26 cellular contexts compared by ENCODE assay signal in genomic region chr9:110133059-110133458, GRCh38.
DNase-seq lines count a peak whose midpoint lies in the region; ATAC-seq, FAIRE-seq and TF ChIP-seq lines count a peak whose summit lies in the region.
"Had no signal": no experiment of that assay in that cellular context is flagged by ENCODE, and none has a peak within 500 bp of the region (broad histone marks: within the 10 kb centered on the region; RNA-seq: fewer than 3 reads in every experiment).

No MANE protein-coding gene starts in this region.

- intact Hi-C loops in OCI-LY7 (cut with micrococcal nuclease; ENCODE audit: unreplicated experiment) (no loop called here), mammary epithelial cell (cut with micrococcal nuclease) (no loop called here)

- no peak for TF ChIP-seq POLR2A in A549 (IDR thresholded peaks at IDR 0.05; ENCODE audit: low read length)

- no peaks in the 10 kb centered on the region for H3K27me3 Mint-ChIP-seq in naive B cell
- H3K27me3 Mint-ChIP-seq: stimulated activated naive CD8-positive, alpha-beta T cell treated with anti-CD3 and anti-CD28 coated beads, Interleukin-15, Interleukin-2, amounts not matched to agents 100 ng/mL and 50 ng/mL, for 24 hours had no signal

- H3K36me3 ChIP-seq in OCI-LY7 (ENCODE audit: insufficient read depth, low read length) = peaks cover 47% of the 10 kb centered on the region
- peaks cover 10% of the 10 kb centered on the region for H3K36me3 ChIP-seq in mammary epithelial cell (ENCODE audit: insufficient read depth, low read length)
- H3K36me3 ChIP-seq: neutrophil had no signal

- POLR2A ChIA-PET in A549 (lab: Yijun Ruan, JAX) (no interaction called here), OCI-LY7 (lab: Charles Lee) (interaction anchor here (0.7 to 9.9 kb wide), 9 partner anchors 11 to 225 kb away, joined by 3 to 133 read pairs (median 9); no protein-coding TSS in a partner anchor)

- FAIRE-seq in A549 (lab: Jason Lieb, UNC) = no peak
- FAIRE-seq: A204.1, bronchial epithelial cell, GM12878, GM19239, HTR-8/SVneo had no signal

- H3K9ac ChIP-seq in mammary epithelial cell (ENCODE audit: insufficient read depth, low read length) = no peak overlapping the region

- H3K4me3 Mint-ChIP-seq in naive B cell = peak overlapping the region in 2 of 8 donors; percentile 73 to 78
- H3K4me3 Mint-ChIP-seq: endodermal cell; stimulated activated naive CD8-positive, alpha-beta T cell treated with anti-CD3 and anti-CD28 coated beads, Interleukin-15, Interleukin-2, amounts not matched to agents 100 ng/mL and 50 ng/mL, for 24 hours had no signal

- no peaks in the 10 kb centered on the region for H3K9me3 Mint-ChIP-seq in naive B cell
- H3K9me3 Mint-ChIP-seq: endodermal cell; stimulated activated naive CD8-positive, alpha-beta T cell treated with anti-CD3 and anti-CD28 coated beads, Interleukin-15, Interleukin-2, amounts not matched to agents 100 ng/mL and 50 ng/mL, for 24 hours had no signal

- H3K9me3 ChIP-seq in A549 (no peaks in the 10 kb centered on the region), OCI-LY7 (ENCODE audit: low read length) (no peaks in the 10 kb centered on the region), mammary epithelial cell (replicated peaks; ENCODE audit: insufficient read depth, low read length) (no peaks in the 10 kb centered on the region)
- H3K9me3 ChIP-seq: neutrophil had no signal

- peaks cover 73% of the 10 kb centered on the region for H3K79me2 ChIP-seq in OCI-LY7 (ENCODE audit: insufficient read depth, low read depth, low read length)
- peaks cover 97% of the 10 kb centered on the region for H3K79me2 ChIP-seq in mammary epithelial cell (ENCODE audit: insufficient read depth, low read length)

- in situ Hi-C loops in mammary epithelial cell (cut with MboI; ENCODE audit: low sequenced_read_pairs in 2 of 2) = no loop called here

- no peak for TF ChIP-seq EP300 in A549 (IDR thresholded peaks at IDR 0.05)

- no peak overlapping the region for H3K4me3 ChIP-seq in A549
- no peak overlapping the region for H3K4me3 ChIP-seq in OCI-LY7 (ENCODE audit: low read depth, low read length, poor library complexity, severe bottlenecking)
- no peak overlapping the region for H3K4me3 ChIP-seq in mammary epithelial cell (replicated peaks in 1 of 3; ENCODE audit: insufficient read depth in 1 of 3, low read depth in 2 of 3, low read length in 3 of 3)
- H3K4me3 ChIP-seq: GM12878 had no signal

- CTCF ChIA-PET in A549 (lab: Yijun Ruan, JAX) = interaction anchor here (1.3 to 4.1 kb wide), 3 partner anchors 9 to 229 kb away, joined by 4 to 12 read pairs (median 7); no protein-coding TSS in a partner anchor
- CTCF ChIA-PET in OCI-LY7 (lab: Charles Lee; ENCODE audit: unreplicated experiment) = interaction anchor here (1.8 kb wide), 1 partner anchor 10 kb away, joined by 12 read pairs; no protein-coding TSS in a partner anchor
- CTCF ChIA-PET in mammary epithelial cell (lab: Charles Lee; ENCODE audit: low non-redundant PET) = no interaction called here

- H3K27me3 ChIP-seq in mammary epithelial cell (ENCODE audit: insufficient read depth, low read length) = no peaks in the 10 kb centered on the region
- H3K27me3 ChIP-seq in foreskin keratinocyte = no peaks in the 10 kb centered on the region
- H3K27me3 ChIP-seq: neutrophil had no signal

- H3K9me2 ChIP-seq in OCI-LY7 (ENCODE audit: insufficient read depth, low read length) = no peaks in the 10 kb centered on the region

- peak overlapping the region; percentile 55 for H3K4me2 ChIP-seq in A549
- H3K4me2 ChIP-seq in OCI-LY7 (ENCODE audit: low read length) = peak overlapping the region; percentile 2; the same call in 1 of the 2 replicates
- peak overlapping the region; percentile 50 for H3K4me2 ChIP-seq in mammary epithelial cell (ENCODE audit: insufficient read depth, low read depth, low read length)

- no peaks in the 10 kb centered on the region for H4K20me1 ChIP-seq in OCI-LY7 (ENCODE audit: insufficient read depth, low read length)
- H4K20me1 ChIP-seq in mammary epithelial cell (ENCODE audit: insufficient read depth, low read length) = no peaks in the 10 kb centered on the region

- BruUV-seq in OCI-LY7 (replicated peaks; lab: Mats Ljungman, UMichigan) (no TSS peak), mammary epithelial cell (replicated peaks; lab: Mats Ljungman, UMichigan) (no TSS peak)

- ATAC-seq in A549 = no peak
- ATAC-seq in naive B cell (ENCODE audit: low read depth in 2 of 2) = no peak
- no peak for ATAC-seq in HG03139 (IDR thresholded peaks at IDR 0.05; ENCODE audit: unreplicated experiment)
- no peak for ATAC-seq in foreskin keratinocyte
- ATAC-seq: GM12878, left ventricle myocardium superior had no signal

- no peak overlapping the region for H2AFZ ChIP-seq in OCI-LY7 (ENCODE audit: low read length)
- H2AFZ ChIP-seq in mammary epithelial cell (ENCODE audit: low read depth, low read length) = no peak overlapping the region

- no peak for TF ChIP-seq RAD21 in A549 (conservative IDR thresholded peaks at IDR 0.05 in 1 of 2, IDR thresholded peaks at IDR 0.05 in 1 of 2)

- 87% methylated on average over 3 of the region's 3 CpGs for WGBS in A549 (ENCODE audit: missing lambda C conversion rate)
- whole genome bisulfite sequencing in mammary epithelial cell (ENCODE audit: low coverage, missing lambda C conversion rate) = 27% methylated on average over 3 of the region's 3 CpGs

- DNase-seq in A549 (ENCODE audit: low read depth in 1 of 2, low spot score in 1 of 2) = no peak
- no peak for DNase-seq in OCI-LY7 (ENCODE audit: low spot score)
- no peak for DNase-seq in mammary epithelial cell
- no peak for DNase-seq in naive B cell
- DNase-seq in foreskin keratinocyte = no peak
- DNase-seq in NCI-H345 treated with DMSO at 0.1 percent for 48 hours (lab: John Stamatoyannopoulos, UW; ENCODE audit: unreplicated experiment) = no peak
- DNase-seq in mesenteric fat pad (ENCODE audit: low spot score) = no peak
- DNase-seq: activated effector memory CD4-positive, alpha-beta T cell treated with anti-CD3 and anti-CD28 coated beads, Interleukin-2, amount 50 U/mL, for 16 hours; cortex of kidney; DND-41; endodermal cell; Karpas-422; left ventricle myocardium superior; NCI-H187 treated with DMSO at 0.1 percent for 48 hours; OCI-M1; stimulated activated CD4-positive, alpha-beta T cell treated with anti-CD3 and anti-CD28 coated beads, Interleukin-4, amount 100 ng/mL, for 24 hours; T-helper 1 cell had no signal

- no peak for TF ChIP-seq CTCF in A549 (IDR thresholded peaks at IDR 0.05)
- no peak for TF ChIP-seq CTCF in OCI-LY7 (conservative IDR thresholded peaks at IDR 0.05; ENCODE audit: low read length)
- no peak for TF ChIP-seq CTCF in mammary epithelial cell (conservative IDR thresholded peaks at IDR 0.05 in 1 of 2, IDR thresholded peaks at IDR 0.05 in 1 of 2; ENCODE audit: extremely low read depth in 1 of 2, insufficient read depth in 1 of 2, low read depth in 1 of 2, low read length in 2 of 2)
- no peak for TF ChIP-seq CTCF in foreskin keratinocyte (conservative IDR thresholded peaks at IDR 0.05)

- dilution Hi-C loops in mammary epithelial cell (cut with HindIII; ENCODE audit: low sequenced_read_pairs) = no loop called here

- H3K27ac ChIP-seq in A549 = peak overlapping the region in 1 of 2 experiments; percentile 69; a peak in 1 of 6 replicates
- H3K27ac ChIP-seq in OCI-LY7 (ENCODE audit: low read depth, low read length, poor library complexity, severe bottlenecking) = peak overlapping the region; percentile 95
- peak overlapping the region; percentile 60 for H3K27ac ChIP-seq in mammary epithelial cell (ENCODE audit: insufficient read depth, low read depth, low read length)
- no peak overlapping the region for H3K27ac ChIP-seq in foreskin keratinocyte
- H3K27ac ChIP-seq: neutrophil, VCaP had no signal

- H3K4me1 ChIP-seq in A549 = peaks cover 49% of the 10 kb centered on the region
- H3K4me1 ChIP-seq in OCI-LY7 (ENCODE audit: insufficient read depth, low read length, poor library complexity, severe bottlenecking) = peaks cover 66% of the 10 kb centered on the region
- H3K4me1 ChIP-seq in mammary epithelial cell (ENCODE audit: insufficient read depth, low read length) = peaks cover 44% of the 10 kb centered on the region
- peaks cover 27% of the 10 kb centered on the region for H3K4me1 ChIP-seq in foreskin keratinocyte

- peak overlapping the region in 5 of 6 donors; percentile 67 to 95 (median 93) for H3K27ac Mint-ChIP-seq in naive B cell
- H3K27ac Mint-ChIP-seq: endodermal cell; stimulated activated naive CD8-positive, alpha-beta T cell treated with anti-CD3 and anti-CD28 coated beads, Interleukin-15, Interleukin-2, amounts not matched to agents 100 ng/mL and 50 ng/mL, for 24 hours had no signal

- peaks cover 72 to 93% (median 74%) of the 10 kb centered on the region in 3 donors for H3K4me1 Mint-ChIP-seq in naive B cell

- peaks cover 17 to 22% of the 10 kb centered on the region in 2 donors for H3K36me3 Mint-ChIP-seq in naive B cell

TF ChIP-seq in A549, 52 proteins besides CTCF, POLR2A, EP300 and RAD21 (continues in another document):
- no peak for TF ChIP-seq RFX5 (IDR thresholded peaks at IDR 0.05)
- no peak for TF ChIP-seq BHLHE40 (IDR thresholded peaks at IDR 0.05; ENCODE audit: low read depth, low read length)
- no peak for TF ChIP-seq CHD4 (IDR thresholded peaks at IDR 0.05; ENCODE audit: borderline replicate concordance)
- no peak for TF ChIP-seq REST (IDR thresholded peaks at IDR 0.05)
- TF ChIP-seq SMC3 (IDR thresholded peaks at IDR 0.05) = no peak
- no peak for TF ChIP-seq KDM1A (IDR thresholded peaks at IDR 0.05; ENCODE audit: low read depth)
- no peak for TF ChIP-seq MYC (IDR thresholded peaks at IDR 0.05; ENCODE audit: borderline replicate concordance, low read length)

Comparison
In these comparisons a context has a peak if more than half of its experiments do, and no peak if none do; other contexts are left out.
1. H3K4me2 ChIP-seq: peak in every context shown above with its lines; median percentile 55 in A549; 50 in mammary epithelial cell; 2 in OCI-LY7.